ENCODE assay signal across 12 cellular contexts in the genomic region with DNA sequence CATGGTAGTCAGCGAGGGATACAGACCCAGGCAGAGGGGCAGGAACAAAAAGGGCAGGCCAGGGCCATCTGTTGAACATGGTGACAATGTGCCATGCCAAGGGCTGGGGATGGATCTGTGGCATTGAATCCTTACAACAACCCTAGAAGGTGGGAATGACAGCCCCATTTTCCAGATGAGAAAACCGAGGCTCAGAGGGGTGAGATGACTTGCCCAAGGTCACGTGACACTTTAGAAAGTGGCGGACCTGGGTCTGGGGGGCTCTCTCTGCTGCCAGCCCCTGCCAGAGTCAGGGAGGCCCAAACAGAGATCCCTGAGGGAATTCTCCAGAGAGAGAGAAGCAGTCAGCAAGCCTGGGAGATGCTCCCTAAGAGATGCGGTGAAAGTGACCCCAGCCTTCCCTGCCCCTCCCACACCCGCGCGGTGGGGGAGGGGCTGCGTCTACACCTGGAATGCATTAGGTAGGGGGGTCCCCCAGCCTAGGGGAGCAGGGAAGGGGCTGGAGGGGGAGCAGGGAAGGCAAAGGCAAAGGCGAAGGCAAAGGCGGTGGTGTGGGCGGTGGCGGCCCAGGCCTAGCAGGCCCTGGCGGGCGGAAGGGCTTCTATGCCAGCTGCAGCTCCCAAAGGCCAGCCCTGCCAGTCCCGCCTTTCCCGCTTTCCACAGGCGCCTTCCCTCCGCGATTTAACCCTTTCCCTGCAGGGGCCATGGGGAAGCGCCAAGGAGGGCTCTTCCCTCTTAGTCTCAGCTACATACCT. TPM values are rescaled to one million over a fixed set of nuclear protein-coding genes. Genes with fewer than 3 reads are reported as not detected.
A peak's percentile ranks its signal among the peaks of the same experiment; 100 is the strongest.
DNase-seq lines count a peak whose midpoint lies in the region; ATAC-seq, FAIRE-seq and TF ChIP-seq lines count a peak whose summit lies in the region.
"Had no signal": no experiment of that assay in that cellular context is flagged by ENCODE, and none has a peak within 500 bp of the region (broad histone marks: within the 10 kb centered on the region; RNA-seq: fewer than 3 reads in every experiment).

No MANE protein-coding gene starts in this region.

- H3K4me1 ChIP-seq in ES-I3 (ENCODE audit: insufficient read depth, low read length) (peaks cover 55% of the 10 kb centered on the region), astrocyte (ENCODE audit: insufficient read depth, low read length) (peaks cover 8% of the 10 kb centered on the region), right cardiac atrium (ENCODE audit: control insufficient read depth, insufficient read depth, low read length) (peaks cover 11% of the 10 kb centered on the region), rectal smooth muscle tissue (ENCODE audit: control insufficient read depth, insufficient read depth, low read length) (peaks cover 11% of the 10 kb centered on the region)
- no peaks in the 10 kb centered on the region for H3K4me1 ChIP-seq in effector memory CD4-positive, alpha-beta T cell (ENCODE audit: control insufficient read depth, insufficient read depth, low read length, poor library complexity, severe bottlenecking)

- H3K9me3 ChIP-seq in ES-I3 (ENCODE audit: control insufficient read depth, insufficient read depth, low read length) (no peaks in the 10 kb centered on the region), astrocyte (ENCODE audit: insufficient read depth, low read depth, low read length) (no peaks in the 10 kb centered on the region), right cardiac atrium (ENCODE audit: control insufficient read depth, low read length) (no peaks in the 10 kb centered on the region)
- H3K9me3 ChIP-seq in effector memory CD4-positive, alpha-beta T cell (ENCODE audit: control insufficient read depth, low read length) = no peaks in the 10 kb centered on the region
- H3K9me3 ChIP-seq: BLaER1 had no signal

- H3K4me1 Mint-ChIP-seq in astrocyte (ENCODE audit: low read depth, unreplicated experiment) = peaks cover 21% of the 10 kb centered on the region
- H3K4me1 Mint-ChIP-seq: activated naive CD8-positive, alpha-beta T cell treated with anti-CD3 and anti-CD28 coated beads for 36 hours; naive thymus-derived CD4-positive, alpha-beta T cell had no signal

- H3K27me3 Mint-ChIP-seq in astrocyte (ENCODE audit: low read depth, unreplicated experiment) = no peaks in the 10 kb centered on the region
- H3K27me3 Mint-ChIP-seq: activated naive CD8-positive, alpha-beta T cell treated with anti-CD3 and anti-CD28 coated beads for 36 hours had no signal

- 28% methylated on average over 21 of the region's 21 CpGs for WGBS in right cardiac atrium

- H3K9ac ChIP-seq in ES-I3 (ENCODE audit: low read depth, low read length) (peak overlapping the region; percentile 21), astrocyte (ENCODE audit: low read length) (peak overlapping the region; percentile 60), rectal smooth muscle tissue (ENCODE audit: low read length) (no peak overlapping the region)
- H3K9ac ChIP-seq: BLaER1 had no signal

- H3K4me3 ChIP-seq in astrocyte (ENCODE audit: insufficient read depth, low read depth, low read length) (no peak overlapping the region), right cardiac atrium (ENCODE audit: low read length) (no peak overlapping the region), rectal smooth muscle tissue (ENCODE audit: low read length) (peak overlapping the region; percentile 44)
- no peak overlapping the region for H3K4me3 ChIP-seq in effector memory CD4-positive, alpha-beta T cell (ENCODE audit: insufficient read depth, low read depth, low read length, poor library complexity, severe bottlenecking)
- H3K4me3 ChIP-seq: BLaER1 had no signal

- no peak for DNase-seq in astrocyte (ENCODE audit: low read depth)
- DNase-seq in right cardiac atrium = peak; percentile 50 to 79 (median 76)
- no peak for DNase-seq in activated CD4-positive, alpha-beta T cell treated with anti-CD3 and anti-CD28 coated beads for 1 hour
- DNase-seq in germinal center (ENCODE audit: low spot score) = no peak
- DNase-seq in activated naive CD4-positive, alpha-beta T cell (lab: John Stamatoyannopoulos, UW) = no peak
- DNase-seq in effector memory CD4-positive, alpha-beta T cell = no peak
- DNase-seq: activated naive CD8-positive, alpha-beta T cell treated with anti-CD3 and anti-CD28 coated beads for 36 hours; naive thymus-derived CD4-positive, alpha-beta T cell had no signal

- no peaks in the 10 kb centered on the region for H4K20me1 ChIP-seq in astrocyte (ENCODE audit: insufficient read depth, low read length)

- no peak overlapping the region for H3K27ac Mint-ChIP-seq in astrocyte (ENCODE audit: unreplicated experiment)
- H3K27ac Mint-ChIP-seq: activated naive CD8-positive, alpha-beta T cell treated with anti-CD3 and anti-CD28 coated beads for 36 hours had no signal

- H2AFZ ChIP-seq in astrocyte (ENCODE audit: low read depth, low read length) = no peak overlapping the region

- H3K36me3 ChIP-seq in ES-I3 (ENCODE audit: insufficient read depth, low read length) (no peaks in the 10 kb centered on the region), astrocyte (ENCODE audit: insufficient read depth, low read length) (no peaks in the 10 kb centered on the region), rectal smooth muscle tissue (ENCODE audit: control insufficient read depth, insufficient read depth, low read length) (no peaks in the 10 kb centered on the region)
- H3K36me3 ChIP-seq in effector memory CD4-positive, alpha-beta T cell (ENCODE audit: control insufficient read depth, insufficient read depth, low read length) = no peaks in the 10 kb centered on the region
- H3K36me3 ChIP-seq: BLaER1 had no signal

- no peaks in the 10 kb centered on the region for H3K36me3 Mint-ChIP-seq in astrocyte (ENCODE audit: low read depth, unreplicated experiment)
- H3K36me3 Mint-ChIP-seq: activated naive CD8-positive, alpha-beta T cell treated with anti-CD3 and anti-CD28 coated beads for 36 hours; naive thymus-derived CD4-positive, alpha-beta T cell had no signal

- intact Hi-C loops in right cardiac atrium (cut with DNase I) = no loop called here

- H3K27ac ChIP-seq in astrocyte (ENCODE audit: low read depth, low read length) = peak overlapping the region; percentile 19
- peak overlapping the region; percentile 67 for H3K27ac ChIP-seq in right cardiac atrium (ENCODE audit: low read length)
- H3K27ac ChIP-seq in rectal smooth muscle tissue (ENCODE audit: low read depth, low read length) = peak overlapping the region; percentile 52
- no peak overlapping the region for H3K27ac ChIP-seq in effector memory CD4-positive, alpha-beta T cell (ENCODE audit: insufficient read depth, low read length, poor library complexity, severe bottlenecking)
- H3K27ac ChIP-seq: BLaER1 had no signal

- no peak for TF ChIP-seq CTCF in astrocyte (IDR thresholded peaks at IDR 0.05; ENCODE audit: insufficient read depth, low read depth, low read length)

- H3K4me2 ChIP-seq in astrocyte (ENCODE audit: low read length) = peak overlapping the region; percentile 41
- H3K4me2 ChIP-seq: BLaER1 had no signal

- H3K9me3 Mint-ChIP-seq in astrocyte (ENCODE audit: unreplicated experiment) = no peaks in the 10 kb centered on the region
- H3K9me3 Mint-ChIP-seq: activated naive CD8-positive, alpha-beta T cell treated with anti-CD3 and anti-CD28 coated beads for 36 hours; naive thymus-derived CD4-positive, alpha-beta T cell had no signal

- H3K79me2 ChIP-seq in astrocyte (ENCODE audit: insufficient read depth, low read length) = peaks cover 17% of the 10 kb centered on the region

- peak; percentile 67 to 72 for ATAC-seq in right cardiac atrium
- ATAC-seq: activated CD4-positive, CD25-positive, alpha-beta regulatory T cell treated with anti-CD3 and anti-CD28 coated beads, Interleukin-2, amount 50 U/mL, for 24 hours; naive thymus-derived CD4-positive, alpha-beta T cell had no signal

- H3K27me3 ChIP-seq in astrocyte (ENCODE audit: insufficient read depth, low read length) (no peaks in the 10 kb centered on the region), right cardiac atrium (ENCODE audit: control insufficient read depth, insufficient read depth) (no peaks in the 10 kb centered on the region), rectal smooth muscle tissue (ENCODE audit: control insufficient read depth, insufficient read depth, low read length) (no peaks in the 10 kb centered on the region)
- H3K27me3 ChIP-seq in effector memory CD4-positive, alpha-beta T cell (replicated peaks; ENCODE audit: control insufficient read depth, insufficient read depth, low read length, poor library complexity, severe bottlenecking) = no peaks in the 10 kb centered on the region

- no peak overlapping the region for H3K4me3 Mint-ChIP-seq in astrocyte (ENCODE audit: unreplicated experiment)
- H3K4me3 Mint-ChIP-seq: activated naive CD8-positive, alpha-beta T cell treated with anti-CD3 and anti-CD28 coated beads for 36 hours; naive thymus-derived CD4-positive, alpha-beta T cell had no signal

- no peak for FAIRE-seq in astrocyte (lab: Jason Lieb, UNC)

RNA-seq across cellular contexts. Expression of gene FGD1, which starts 13.0 kb away (rescaled TPM):
- total RNA-seq in astrocyte (18.0 and 18.6 TPM in 2 replicates), right cardiac atrium (1 to 10 TPM; 6.3 to 6.7 (median 6.5) TPM)
- polyA plus RNA-seq in right cardiac atrium = 5.0 TPM

RNA-seq across cellular contexts. Expression of gene TSR2, which starts 42.8 kb away (rescaled TPM):
- total RNA-seq in astrocyte (25.5 and 28.7 TPM in 2 replicates), right cardiac atrium (10 to 100 TPM; 31.8 to 39.8 (median 38.5) TPM)
- polyA plus RNA-seq in right cardiac atrium = 42.3 TPM

RNA-seq across cellular contexts. Expression of gene GNL3L, which starts 47.0 kb away (rescaled TPM):
- total RNA-seq in astrocyte (40.5 and 46.5 TPM in 2 replicates), right cardiac atrium (10 to 100 TPM; 22.3 to 28.0 (median 23.9) TPM)
- polyA plus RNA-seq in right cardiac atrium = 10.0 TPM

Comparison
In these comparisons a context has a peak if more than half of its experiments do, and no peak if none do; other contexts are left out.
1. DNase-seq: peak in right cardiac atrium (3 of 3); none in astrocyte (single experiment), activated CD4-positive, alpha-beta T cell treated with anti-CD3 and anti-CD28 coated beads for 1 hour (single experiment), germinal center (single experiment), activated naive CD4-positive, alpha-beta T cell (0 of 4) and effector memory CD4-positive, alpha-beta T cell (0 of 3).